Comparison of ENCODE assay signal across 15 cellular contexts in the genomic region with DNA sequence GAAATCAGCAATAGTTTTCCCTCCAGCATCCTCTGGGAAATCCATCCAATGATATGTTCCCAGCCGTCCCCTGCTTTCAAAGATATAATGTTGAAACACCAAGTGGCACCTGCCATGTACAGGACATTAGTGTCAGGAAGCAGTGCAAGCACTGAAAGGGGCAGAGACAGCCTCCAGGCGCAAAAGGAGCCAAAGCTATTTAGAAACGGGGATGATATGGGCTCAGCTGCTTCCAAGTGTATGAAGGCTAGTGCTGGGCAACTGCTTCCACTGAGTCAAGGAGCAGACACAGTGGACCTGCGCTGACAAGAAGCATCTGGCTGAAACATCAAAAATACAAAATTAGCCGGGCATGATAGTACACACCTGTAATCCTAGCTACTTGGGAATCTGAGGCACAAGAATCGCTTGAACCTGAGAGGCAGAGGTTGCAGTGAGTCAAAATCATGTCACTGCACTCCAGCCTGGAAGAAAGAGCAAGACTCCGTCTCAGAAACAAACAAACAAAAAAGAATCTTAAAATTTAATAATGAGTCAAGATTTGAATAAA.
"Had no signal": no experiment of that assay in that cellular context is flagged by ENCODE, and none has a peak within 500 bp of the region (broad histone marks: within the 10 kb centered on the region; RNA-seq: fewer than 3 reads in every experiment).

No MANE protein-coding gene starts in this region.

- FAIRE-seq: frontal cortex had no signal

- H3K4me3 ChIP-seq: heart right ventricle, lung, thoracic aorta, upper lobe of right lung had no signal

- DNase-seq: activated CD4-positive, CD25-positive, alpha-beta regulatory T cell treated with anti-CD3 and anti-CD28 coated beads, Interleukin-2, amount 50 U/mL, for 72 hours; activated naive CD8-positive, alpha-beta T cell treated with anti-CD3 and anti-CD28 coated beads for 36 hours; amygdala; cortex of kidney; effector CD4-positive, alpha-beta T cell; heart right ventricle; left colon; midbrain; stimulated activated CD4-positive, alpha-beta T cell treated with anti-CD3 and anti-CD28 coated beads, Interleukin-12 subunit alpha, Interleukin-12 subunit beta, amount 100 ng/mL, for 4 hours; stimulated activated CD4-positive, alpha-beta T cell treated with anti-CD3 and anti-CD28 coated beads, Interleukin-2, amount 100 ng/mL, for 24 hours; T-helper 9 cell; upper lobe of right lung had no signal

- H3K36me3 ChIP-seq: heart right ventricle, thoracic aorta, upper lobe of right lung had no signal

- ATAC-seq: heart right ventricle, left colon, upper lobe of right lung had no signal

- H3K4me1 ChIP-seq: upper lobe of right lung had no signal

- H3K27me3 ChIP-seq: heart right ventricle, upper lobe of right lung had no signal

- H3K9me3 ChIP-seq: thoracic aorta, upper lobe of right lung had no signal

- H3K27ac ChIP-seq: thoracic aorta, upper lobe of right lung had no signal
